In the genomic region with DNA sequence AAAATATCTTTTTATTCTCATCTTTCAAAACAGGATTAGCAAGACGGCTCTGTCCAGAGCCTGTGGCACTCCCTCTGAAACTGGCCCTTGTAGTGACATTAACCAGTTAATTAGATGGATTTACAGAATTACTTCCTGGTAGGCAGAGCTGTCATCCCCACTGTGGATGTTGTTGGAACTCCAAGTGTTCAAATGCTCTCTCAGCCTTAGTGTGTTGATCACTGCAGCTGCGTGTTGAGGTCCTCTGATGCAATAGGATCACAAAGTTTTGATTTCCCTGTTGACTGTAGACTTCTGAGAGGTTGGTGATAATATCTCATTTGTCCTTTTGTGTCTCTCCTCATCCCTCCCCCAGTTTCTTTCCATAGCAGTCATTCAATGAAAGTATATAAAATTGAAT, we compare ENCODE assay signal across 16 cellular contexts.
DNase-seq lines count a peak whose midpoint lies in the region; ATAC-seq and TF ChIP-seq lines count a peak whose summit lies in the region.
"Had no signal": no experiment of that assay in that cellular context is flagged by ENCODE, and none has a peak within 500 bp of the region (broad histone marks: within the 10 kb centered on the region; RNA-seq: fewer than 3 reads in every experiment).

No MANE protein-coding gene starts in this region.

- no peak for TF ChIP-seq CTCF in neural progenitor cell (IDR thresholded peaks at IDR 0.05)

- no peaks in the 10 kb centered on the region for H3K9me3 ChIP-seq in neural progenitor cell (ENCODE audit: low read depth)

- H3K4me3 ChIP-seq in neural progenitor cell = no peak overlapping the region

- H3K4me1 Mint-ChIP-seq in activated CD4-positive, alpha-beta T cell treated with anti-CD3 and anti-CD28 coated beads for 36 hours = peaks cover 30% of the 10 kb centered on the region
- peaks cover 15% of the 10 kb centered on the region for H3K4me1 Mint-ChIP-seq in activated T-cell treated with anti-CD3 and anti-CD28 coated beads, Interleukin-2, amount 50 U/mL, for 4 hours (ENCODE audit: low read depth)
- H3K4me1 Mint-ChIP-seq in neural progenitor cell = peaks cover 2% of the 10 kb centered on the region

- no peaks in the 10 kb centered on the region for H3K4me1 ChIP-seq in neural progenitor cell

- H3K9me3 Mint-ChIP-seq in activated CD4-positive, alpha-beta T cell treated with anti-CD3 and anti-CD28 coated beads for 36 hours (ENCODE audit: low read depth) = peaks cover 16% of the 10 kb centered on the region
- H3K9me3 Mint-ChIP-seq in activated T-cell treated with anti-CD3 and anti-CD28 coated beads, Interleukin-2, amount 50 U/mL, for 4 hours = peaks cover 16% of the 10 kb centered on the region
- peaks cover 22% of the 10 kb centered on the region for H3K9me3 Mint-ChIP-seq in neural progenitor cell

- no peaks in the 10 kb centered on the region for H3K79me2 ChIP-seq in neural progenitor cell (ENCODE audit: low read depth)

- H4K20me1 ChIP-seq in neural progenitor cell (ENCODE audit: low read depth) = no peaks in the 10 kb centered on the region

- CTCF ChIA-PET in activated CD4-positive, alpha-beta T cell treated with anti-CD3 and anti-CD28 coated beads for 36 hours (lab: Charles Lee) = interaction anchor here (0.7 to 1.6 kb wide), 5 partner anchors 9 to 1015 kb away, joined by 3 to 5 read pairs (median 3); no protein-coding TSS in a partner anchor

- peak overlapping the region; percentile 37 for H3K27ac Mint-ChIP-seq in activated CD4-positive, alpha-beta T cell treated with anti-CD3 and anti-CD28 coated beads for 36 hours
- no peak overlapping the region for H3K27ac Mint-ChIP-seq in neural progenitor cell
- H3K27ac Mint-ChIP-seq: nephron progenitor cell had no signal

- no peak overlapping the region for H3K9ac ChIP-seq in neural progenitor cell
- H3K9ac ChIP-seq: KMS-11 had no signal

- H3K27me3 Mint-ChIP-seq in activated CD4-positive, alpha-beta T cell treated with anti-CD3 and anti-CD28 coated beads for 36 hours = peaks cover 17% of the 10 kb centered on the region
- peaks cover 3% of the 10 kb centered on the region for H3K27me3 Mint-ChIP-seq in activated T-cell treated with anti-CD3 and anti-CD28 coated beads, Interleukin-2, amount 50 U/mL, for 4 hours (ENCODE audit: low read depth)
- H3K27me3 Mint-ChIP-seq in neural progenitor cell (ENCODE audit: insufficient read depth, low read depth) = peaks cover 2% of the 10 kb centered on the region

- no peak overlapping the region for H2AFZ ChIP-seq in neural progenitor cell (replicated peaks)

- no peaks in the 10 kb centered on the region for H3K27me3 ChIP-seq in neural progenitor cell

- H3K4me2 ChIP-seq in neural progenitor cell = no peak overlapping the region
- H3K4me2 ChIP-seq: KMS-11 had no signal

- DNase-seq in activated CD4-positive, alpha-beta T cell treated with anti-CD3 and anti-CD28 coated beads for 36 hours = peak; percentile 35
- no peak for DNase-seq in activated CD4-positive, alpha-beta T cell treated with anti-CD3 and anti-CD28 coated beads for 1 hour
- DNase-seq in GM03348 (ENCODE audit: low spot score) = peak; percentile 5
- DNase-seq in activated T-cell treated with anti-CD3 and anti-CD28 coated beads, Interleukin-2, amount 50 U/mL, for 4 hours = no peak
- DNase-seq in neural progenitor cell (ENCODE audit: low spot score) = peak; percentile 17
- no peak for DNase-seq in NCI-H1436 (lab: John Stamatoyannopoulos, UW)
- no peak for DNase-seq in epidermal melanocyte (ENCODE audit: insufficient read length, low spot score)
- DNase-seq: activated CD8-positive, alpha-beta memory T cell treated with anti-CD3 and anti-CD28 coated beads, Interleukin-2, amount 50 U/mL, for 4 hours; cortex of kidney; HCEC 1CT; hypothalamus; NCI-H1436 treated with DMSO at 0.1 percent for 48 hours; nephron progenitor cell had no signal

- peaks cover 13% of the 10 kb centered on the region for H3K36me3 Mint-ChIP-seq in activated CD4-positive, alpha-beta T cell treated with anti-CD3 and anti-CD28 coated beads for 36 hours (ENCODE audit: low read depth)
- H3K36me3 Mint-ChIP-seq in activated T-cell treated with anti-CD3 and anti-CD28 coated beads, Interleukin-2, amount 50 U/mL, for 4 hours (ENCODE audit: insufficient read depth) = no peaks in the 10 kb centered on the region
- H3K36me3 Mint-ChIP-seq in neural progenitor cell = peaks cover 1% of the 10 kb centered on the region

- no peaks in the 10 kb centered on the region for H3K36me3 ChIP-seq in neural progenitor cell

- H3F3A ChIP-seq in neural progenitor cell (ENCODE audit: low read depth) = no peaks in the 10 kb centered on the region

- peak; percentile 91 for ATAC-seq in activated CD4-positive, alpha-beta T cell treated with anti-CD3 and anti-CD28 coated beads for 36 hours
- peak; percentile 29 to 74 for ATAC-seq in activated T-cell treated with anti-CD3 and anti-CD28 coated beads, Interleukin-2, amount 50 U/mL, for 4 hours
- ATAC-seq in HG02852 (IDR thresholded peaks at IDR 0.05; ENCODE audit: unreplicated experiment) = no peak
- ATAC-seq: sciatic nerve had no signal

- no peak overlapping the region for H3K4me3 Mint-ChIP-seq in activated CD4-positive, alpha-beta T cell treated with anti-CD3 and anti-CD28 coated beads for 36 hours
- no peak overlapping the region for H3K4me3 Mint-ChIP-seq in activated T-cell treated with anti-CD3 and anti-CD28 coated beads, Interleukin-2, amount 50 U/mL, for 4 hours
- no peak overlapping the region for H3K4me3 Mint-ChIP-seq in neural progenitor cell
- H3K4me3 Mint-ChIP-seq: nephron progenitor cell had no signal

- POLR2A ChIA-PET in activated CD4-positive, alpha-beta T cell treated with anti-CD3 and anti-CD28 coated beads for 36 hours (lab: Charles Lee) = interaction anchor here (1.0 kb wide), 1 partner anchor 49 kb away, joined by 4 read pairs; no protein-coding TSS in a partner anchor

- H3K27ac ChIP-seq in neural progenitor cell = no peak overlapping the region
- H3K27ac ChIP-seq: KMS-11 had no signal

- intact Hi-C loops in activated CD4-positive, alpha-beta T cell treated with anti-CD3 and anti-CD28 coated beads for 36 hours (cut with DNase I, micrococcal nuclease) = no loop called here

Comparison
In these comparisons a context has a peak if more than half of its experiments do, and no peak if none do; other contexts are left out.
1. DNase-seq: peak in activated CD4-positive, alpha-beta T cell treated with anti-CD3 and anti-CD28 coated beads for 36 hours (single experiment), GM03348 (single experiment) and neural progenitor cell (single experiment); none in activated CD4-positive, alpha-beta T cell treated with anti-CD3 and anti-CD28 coated beads for 1 hour (single experiment), activated T-cell treated with anti-CD3 and anti-CD28 coated beads, Interleukin-2, amount 50 U/mL, for 4 hours (single experiment), NCI-H1436 (single experiment) and epidermal melanocyte (single experiment).